30 cellular contexts compared by ENCODE assay signal in the genomic region with DNA sequence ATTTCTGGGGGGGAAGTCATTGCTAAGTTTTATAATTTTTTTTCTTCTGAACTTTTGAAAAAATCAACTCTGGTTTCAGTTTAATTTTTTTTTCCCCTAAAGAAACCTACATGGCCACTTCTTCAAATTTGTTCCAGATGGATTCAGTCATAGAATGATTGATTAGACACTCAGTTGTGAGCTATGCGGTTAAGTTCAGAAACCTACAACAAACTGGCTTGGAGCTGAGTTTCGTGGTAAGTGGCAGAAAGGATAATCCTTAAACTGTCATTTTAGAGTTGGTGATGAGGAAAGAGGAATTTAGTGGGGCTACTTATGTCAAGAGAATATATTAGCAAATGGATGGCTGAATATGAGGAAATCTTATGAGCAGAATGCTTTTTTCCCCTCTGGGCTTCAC. TPM values are rescaled to one million over a fixed set of nuclear protein-coding genes. Genes with fewer than 3 reads are reported as not detected.
DNase-seq lines count a peak whose midpoint lies in the region; ATAC-seq, FAIRE-seq and TF ChIP-seq lines count a peak whose summit lies in the region.
"Had no signal": no experiment of that assay in that cellular context is flagged by ENCODE, and none has a peak within 500 bp of the region (broad histone marks: within the 10 kb centered on the region; RNA-seq: fewer than 3 reads in every experiment).

No MANE protein-coding gene starts in this region.

- H3K27me3 Mint-ChIP-seq in CD4-positive, alpha-beta T cell: no peaks in the 10 kb centered on the region

- intact Hi-C loops in endothelial cell of umbilical vein (cut with micrococcal nuclease): no loop called here
- intact Hi-C loops in CD4-positive, alpha-beta T cell (cut with DNase I, micrococcal nuclease): no loop called here

- in situ Hi-C loops in Caki2 (cut with HindIII; ENCODE audit: low pct_unique_long_range_greater_than_20kb, low sequenced_read_pairs): loop anchor here (10.0 kb wide), 1 partner anchor 45 kb away; no protein-coding TSS in a partner anchor

- H3K36me3 ChIP-seq in endothelial cell of umbilical vein (ENCODE audit: control insufficient read depth in 2 of 2, extremely low read depth in 1 of 2, insufficient read depth in 2 of 2, low read length in 2 of 2): peaks cover 54 to 73% of the 10 kb centered on the region in 2 experiments
- H3K36me3 ChIP-seq: Peyer's patch, SJCRH30 had no signal

- no peak overlapping the region for H2AFZ ChIP-seq in endothelial cell of umbilical vein (ENCODE audit: low read depth, low read length)

- DNase-seq in Caki2 (ENCODE audit: low read depth): peak; percentile 2
- peak; percentile 15 for DNase-seq in NOMO-1 treated with dmso at 0.1 percent for 144 hours (lab: John Stamatoyannopoulos, UW; ENCODE audit: unreplicated experiment)
- DNase-seq in endothelial cell of umbilical vein (ENCODE audit: low read depth, low spot score): no peak
- peak; percentile 59 for DNase-seq in stromal cell of bone marrow (ENCODE audit: low read depth)
- DNase-seq in GM12892 (ENCODE audit: insufficient read length): no peak
- no peak for DNase-seq in CD4-positive, alpha-beta T cell
- no peak for DNase-seq in COLO829 (ENCODE audit: low spot score)
- DNase-seq: activated CD4-positive, alpha-beta T cell treated with anti-CD3 and anti-CD28 coated beads for 4 hours; activated naive CD4-positive, alpha-beta T cell treated with anti-CD3 and anti-CD28 coated beads for 36 hours; activated T-cell treated with anti-CD3 and anti-CD28 coated beads, Interleukin-2, amount 50 U/mL, for 48 hours; CD4-positive, alpha-beta memory T cell; dermis blood vessel endothelial cell; head of caudate nucleus; KBM-7; kidney glomerular epithelial cell; naive B cell; NCI-H1694; NCI-H2171; NCI-H524; Peyer's patch; SJCRH30; stimulated activated CD4-positive, alpha-beta T cell treated with anti-CD3 and anti-CD28 coated beads, Interleukin-1b, Interleukin-23, amount 100 ng/mL, for 48 hours had no signal

- H3K36me3 Mint-ChIP-seq in CD4-positive, alpha-beta T cell (ENCODE audit: low read depth): no peaks in the 10 kb centered on the region
- H3K36me3 Mint-ChIP-seq: CD4-positive, alpha-beta memory T cell; memory B cell; naive B cell had no signal

- H3K79me2 ChIP-seq in endothelial cell of umbilical vein (ENCODE audit: control insufficient read depth, insufficient read depth, low read length): peaks cover 98% of the 10 kb centered on the region

- H3K4me2 ChIP-seq in endothelial cell of umbilical vein (ENCODE audit: insufficient read depth, low read length): peak overlapping the region; percentile 13

- no peaks in the 10 kb centered on the region for H3K4me1 Mint-ChIP-seq in CD4-positive, alpha-beta T cell (ENCODE audit: low read depth)
- H3K4me1 Mint-ChIP-seq: CD4-positive, alpha-beta memory T cell; memory B cell; naive B cell had no signal

- no peak for ATAC-seq in CD4-positive, alpha-beta T cell (ENCODE audit: poor library complexity)
- no peak for ATAC-seq in GM18502 (IDR thresholded peaks at IDR 0.05; ENCODE audit: poor library complexity, unreplicated experiment)

- no peak overlapping the region for H3K4me3 Mint-ChIP-seq in CD4-positive, alpha-beta T cell
- H3K4me3 Mint-ChIP-seq: activated naive CD4-positive, alpha-beta T cell treated with anti-CD3 and anti-CD28 coated beads for 36 hours; CD4-positive, alpha-beta memory T cell; memory B cell; naive B cell; T-helper 1 cell treated with Interleukin-12 subunit alpha and Interleukin-12 subunit beta and Interleukin-4 antibody, amounts not matched to agents 30 μg/mL and 1 μg/mL, for 36 hours had no signal

- dilution Hi-C loops in endothelial cell of umbilical vein (cut with MboI; ENCODE audit: extremely low pct_ligation_motif_present, low sequenced_read_pairs): loop anchor here (25.0 kb wide), 1 partner anchor 87 kb away; no protein-coding TSS in a partner anchor

- no peak overlapping the region for H3K27ac Mint-ChIP-seq in CD4-positive, alpha-beta T cell
- H3K27ac Mint-ChIP-seq: activated naive CD4-positive, alpha-beta T cell treated with anti-CD3 and anti-CD28 coated beads for 36 hours; CD4-positive, alpha-beta memory T cell; memory B cell; naive B cell; T-helper 1 cell treated with Interleukin-12 subunit alpha and Interleukin-12 subunit beta and Interleukin-4 antibody, amounts not matched to agents 30 μg/mL and 1 μg/mL, for 36 hours had no signal

- POLR2A ChIA-PET in endothelial cell of umbilical vein (lab: Charles Lee): no interaction called here
- POLR2A ChIA-PET in CD4-positive, alpha-beta T cell (lab: Charles Lee): no interaction called here

- peaks cover 16% of the 10 kb centered on the region for H4K20me1 ChIP-seq in endothelial cell of umbilical vein (replicated peaks; ENCODE audit: control insufficient read depth, extremely low read depth, insufficient read depth, low read length)

- H3K27me3 ChIP-seq in endothelial cell of umbilical vein (ENCODE audit: control insufficient read depth in 2 of 2, insufficient read depth in 2 of 2, low read length in 2 of 2): no peaks in the 10 kb centered on the region
- H3K27me3 ChIP-seq in CD4-positive, alpha-beta T cell (ENCODE audit: control insufficient read depth, insufficient read depth, low read length): no peaks in the 10 kb centered on the region
- H3K27me3 ChIP-seq: Peyer's patch, SJCRH30 had no signal

- CTCF ChIA-PET in endothelial cell of umbilical vein (lab: Charles Lee): interaction anchor here (1.0 to 1.2 kb wide), 3 partner anchors 12 to 15 kb away, joined by 3 to 4 read pairs (median 3); no protein-coding TSS in a partner anchor
- CTCF ChIA-PET in CD4-positive, alpha-beta T cell (lab: Charles Lee): no interaction called here

- H3K4me3 ChIP-seq in endothelial cell of umbilical vein (replicated peaks in 1 of 3; ENCODE audit: insufficient read depth in 1 of 3, low read depth in 1 of 3, low read length in 3 of 3): no peak overlapping the region
- H3K4me3 ChIP-seq: Peyer's patch, SJCRH30, skin epidermis had no signal

- no peak for FAIRE-seq in endothelial cell of umbilical vein (lab: Jason Lieb, UNC)
- FAIRE-seq in GM12892 (lab: Jason Lieb, UNC): no peak
- FAIRE-seq: endometrium, H1 had no signal

- peaks cover 78% of the 10 kb centered on the region for H3K4me1 ChIP-seq in endothelial cell of umbilical vein (ENCODE audit: control insufficient read depth, extremely low read depth, insufficient read depth, low read length)
- H3K4me1 ChIP-seq: Peyer's patch, SJCRH30 had no signal

- BruUV-seq in endothelial cell of umbilical vein (replicated peaks; lab: Mats Ljungman, UMichigan): no TSS peak

- no peaks in the 10 kb centered on the region for H3K9me3 ChIP-seq in endothelial cell of umbilical vein (replicated peaks; ENCODE audit: control insufficient read depth, insufficient read depth, low read length)
- no peaks in the 10 kb centered on the region for H3K9me3 ChIP-seq in CD4-positive, alpha-beta T cell (ENCODE audit: control insufficient read depth, low read length)
- H3K9me3 ChIP-seq: Peyer's patch, SJCRH30 had no signal

- TF ChIP-seq POLR2A in endothelial cell of umbilical vein (IDR thresholded peaks at IDR 0.05; ENCODE audit: low read depth, low read length) (no peak), GM12892 (IDR thresholded peaks at IDR 0.05; ENCODE audit: low read depth, low read length) (no peak)

- H3K9ac ChIP-seq in endothelial cell of umbilical vein (replicated peaks; ENCODE audit: extremely low read depth, insufficient read depth, low read length): no peak overlapping the region

- H3K27ac ChIP-seq in endothelial cell of umbilical vein (ENCODE audit: insufficient read depth, low read depth, low read length): no peak overlapping the region
- no peak overlapping the region for H3K27ac ChIP-seq in CD4-positive, alpha-beta T cell (ENCODE audit: low read depth, low read length)
- H3K27ac ChIP-seq: Peyer's patch, SJCRH30 had no signal

- no peaks in the 10 kb centered on the region for H3K9me1 ChIP-seq in endothelial cell of umbilical vein (replicated peaks; ENCODE audit: control insufficient read depth, extremely low read depth, insufficient read depth, low read length)

- H3K9me3 Mint-ChIP-seq in CD4-positive, alpha-beta T cell: peaks cover 2% of the 10 kb centered on the region
- H3K9me3 Mint-ChIP-seq: T-helper 1 cell treated with Interleukin-12 subunit alpha and Interleukin-12 subunit beta and Interleukin-4 antibody, amounts not matched to agents 30 μg/mL and 1 μg/mL, for 36 hours had no signal

- no peak for TF ChIP-seq CTCF in endothelial cell of umbilical vein (IDR thresholded peaks at IDR 0.05; ENCODE audit: extremely low read depth in 1 of 2, insufficient read depth in 1 of 2, low read depth in 1 of 2, low read length in 2 of 2)
- TF ChIP-seq CTCF in CD4-positive, alpha-beta T cell (IDR thresholded peaks at IDR 0.05): no peak

TF ChIP-seq in endothelial cell of umbilical vein, 7 proteins besides CTCF, POLR2A, EP300 and RAD21:
- TF ChIP-seq MYC (IDR thresholded peaks at IDR 0.05; ENCODE audit: low read depth, low read length) (no peak), POLR2AphosphoS5 (IDR thresholded peaks at IDR 0.05; ENCODE audit: insufficient read depth, low read depth, low read length) (no peak), FOS (IDR thresholded peaks at IDR 0.05; ENCODE audit: borderline replicate concordance, insufficient read depth, low read length) (no peak), JUN (IDR thresholded peaks at IDR 0.05; ENCODE audit: borderline replicate concordance, insufficient read depth, insufficient read length, low read depth) (no peak), EZH2 (IDR thresholded peaks at IDR 0.05; ENCODE audit: borderline replicate concordance, low read depth, low read length, severe bottlenecking) (no peak), GATA2 (IDR thresholded peaks at IDR 0.05; ENCODE audit: insufficient read depth, insufficient read length, low read depth, low read length) (no peak)
- TF ChIP-seq, protein P1, sequence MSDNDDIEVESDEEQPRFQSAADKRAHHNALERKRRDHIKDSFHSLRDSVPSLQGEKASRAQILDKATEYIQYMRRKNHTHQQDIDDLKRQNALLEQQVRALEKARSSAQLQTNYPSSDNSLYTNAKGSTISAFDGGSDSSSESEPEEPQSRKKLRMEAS (IDR thresholded peaks at IDR 0.05; ENCODE audit: insufficient read depth, insufficient read length): no peak
TF ChIP-seq in endothelial cell of umbilical vein: peak in this region for 0.

RNA-seq across cellular contexts. Expression of a gene that starts 23.7 kb away (rescaled TPM):
- 10.0 TPM in 2 replicates for total RNA-seq in Caki2 (2014; rRNA removed; shearing (Covaris generic); ENCODE audit: low replicate concordance)
- 2,354 and 2,981 TPM in 2 replicates for total RNA-seq in endothelial cell of umbilical vein
- polyA plus RNA-seq in endothelial cell of umbilical vein: 10,356 and 11,813 TPM in 2 replicates
- polyA plus RNA-seq in endothelial cell of umbilical vein (2011; cell fraction: cytosol; rRNA removed): 7,787 and 8,501 TPM in 2 replicates
- 6,181 and 7,713 TPM in 2 replicates for polyA plus RNA-seq in endothelial cell of umbilical vein (2011; cell fraction: nucleus; rRNA removed)
- 2,631 and 3,819 TPM in 2 replicates for polyA plus RNA-seq in endothelial cell of umbilical vein (2012)
- 9,211 and 9,669 TPM in 2 replicates for polyA minus RNA-seq in endothelial cell of umbilical vein
- 38.8 TPM for polyA minus RNA-seq in endothelial cell of umbilical vein (2011; cell fraction: cytosol; rRNA and poly(A)+ RNA removed)
- 5,639 and 5,640 TPM in 2 replicates for polyA minus RNA-seq in endothelial cell of umbilical vein (2011; cell fraction: nucleus; rRNA and poly(A)+ RNA removed)
- polyA plus RNA-seq in GM12892 (2012; ENCODE audit: missing spikeins): not detected
- not detected for total RNA-seq in CD4-positive, alpha-beta T cell
- total RNA-seq: activated naive CD4-positive, alpha-beta T cell treated with anti-CD3 and anti-CD28 coated beads for 36 hours; CD4-positive, alpha-beta memory T cell; G401; HT-29 had no signal
- polyA plus RNA-seq: CD4-positive, alpha-beta memory T cell had no signal

Comparison
In these comparisons a context has a peak if more than half of its experiments do, and no peak if none do; other contexts are left out.
1. DNase-seq: peak in Caki2 (single experiment), NOMO-1 treated with dmso at 0.1 percent for 144 hours (single experiment) and stromal cell of bone marrow (single experiment); none in endothelial cell of umbilical vein (single experiment), GM12892 (single experiment), CD4-positive, alpha-beta T cell (0 of 10) and COLO829 (single experiment).
2. RNA of a gene that starts 23.7 kb away (total RNA-seq): 2,354 to 2,981 TPM in endothelial cell of umbilical vein; 10.0 TPM in Caki2 and not detected in CD4-positive, alpha-beta T cell; every median in the first group is over 100 times any median in the second.